ENCODE assay signal across 21 cellular contexts in genomic region chr3:193314161-193314560, GRCh38.
DNase-seq lines count a peak whose midpoint lies in the region; ATAC-seq, FAIRE-seq and TF ChIP-seq lines count a peak whose summit lies in the region.
"Had no signal": no experiment of that assay in that cellular context is flagged by ENCODE, and none has a peak within 500 bp of the region (broad histone marks: within the 10 kb centered on the region; RNA-seq: fewer than 3 reads in every experiment).

No MANE protein-coding gene starts in this region.

- POLR2A ChIA-PET in GM12878 (lab: Charles Lee): no interaction called here

- H4K20me1 ChIP-seq in GM12878 (ENCODE audit: control insufficient read depth, insufficient read depth) (no peaks in the 10 kb centered on the region), neural progenitor cell (ENCODE audit: low read depth) (no peaks in the 10 kb centered on the region)

- no peak overlapping the region for H3K4me3 ChIP-seq in LNCaP clone FGC (ENCODE audit: low read depth, low read length)
- H3K4me3 ChIP-seq in GM12878: no peak overlapping the region
- no peak overlapping the region for H3K4me3 ChIP-seq in neural progenitor cell
- H3K4me3 ChIP-seq: breast epithelium, lower lobe of right lung, psoas muscle had no signal

- FAIRE-seq in GM12878 (lab: Jason Lieb, UNC): no peak

- no peak for TF ChIP-seq RAD21 in GM12878 (IDR thresholded peaks at IDR 0.05; ENCODE audit: insufficient read depth, low read depth, low read length)

- H3K9ac ChIP-seq in GM12878 (ENCODE audit: control insufficient read depth, insufficient read depth, low read length) (no peak overlapping the region), neural progenitor cell (no peak overlapping the region)

- peak; percentile 53 for ATAC-seq in GM12878
- ATAC-seq: lower lobe of right lung, psoas muscle had no signal

- TF ChIP-seq POLR2A in GM12878 (IDR thresholded peaks at IDR 0.05; ENCODE audit: low read depth, low read length): no peak

- TF ChIP-seq CTCF in LNCaP clone FGC (IDR thresholded peaks at IDR 0.05; ENCODE audit: control insufficient read depth, extremely low read depth, insufficient read depth) (0 out of 2 replicates have a peak, but pooled peaks have one; percentile 9), GM12878 (IDR thresholded peaks at IDR 0.05 in 2 of 3, conservative IDR thresholded peaks at IDR 0.05 in 1 of 3; ENCODE audit: control insufficient read depth in 2 of 3, extremely low read depth in 1 of 3, insufficient read depth in 1 of 3, low read depth in 3 of 3, low read length in 3 of 3) (peak in 2 of 3 experiments; percentile 12 to 29; a peak in 1 of 6 replicates), neural progenitor cell (IDR thresholded peaks at IDR 0.05) (peak; percentile 38), mesothelial cell of epicardium (IDR thresholded peaks at IDR 0.05; ENCODE audit: unreplicated experiment) (no peak)

- H3K36me3 Mint-ChIP-seq in neural progenitor cell: no peaks in the 10 kb centered on the region
- H3K36me3 Mint-ChIP-seq in mesothelial cell of epicardium: no peaks in the 10 kb centered on the region
- H3K36me3 Mint-ChIP-seq: activated naive CD8-positive, alpha-beta T cell treated with anti-CD3 and anti-CD28 coated beads, Interleukin-2, amount 10 ng/mL, durations not matched to agents 7 days and 5 days; immature natural killer cell had no signal

- H3K4me3 Mint-ChIP-seq in neural progenitor cell: no peak overlapping the region
- no peak overlapping the region for H3K4me3 Mint-ChIP-seq in mesothelial cell of epicardium
- H3K4me3 Mint-ChIP-seq: activated naive CD8-positive, alpha-beta T cell treated with anti-CD3 and anti-CD28 coated beads, Interleukin-2, amount 10 ng/mL, durations not matched to agents 7 days and 5 days; activated T-cell treated with anti-CD3 and anti-CD28 coated beads, Interleukin-2, amount 50 U/mL, for 24 hours; immature natural killer cell had no signal

- H3K27ac ChIP-seq in GM12878 (ENCODE audit: control insufficient read depth, insufficient read depth) (no peak overlapping the region), neural progenitor cell (no peak overlapping the region)
- H3K27ac ChIP-seq: breast epithelium, lower lobe of right lung, psoas muscle had no signal

- no TSS peak for BruUV-seq in GM12878 (replicated peaks; lab: Mats Ljungman, UMichigan)

- no peaks in the 10 kb centered on the region for H3K9me3 ChIP-seq in GM12878 (replicated peaks; ENCODE audit: control insufficient read depth, insufficient read depth, low read length)
- no peaks in the 10 kb centered on the region for H3K9me3 ChIP-seq in neural progenitor cell (ENCODE audit: low read depth)
- H3K9me3 ChIP-seq: breast epithelium, Caco-2, lower lobe of right lung, psoas muscle had no signal

- H3K27me3 ChIP-seq in GM12878 (replicated peaks in 1 of 2; ENCODE audit: control insufficient read depth in 2 of 2, insufficient read depth in 2 of 2, low read length in 1 of 2) (peaks cover 0 to 2% of the 10 kb centered on the region in 2 experiments; a peak in 1 of 4 replicates), neural progenitor cell (no peaks in the 10 kb centered on the region)
- H3K27me3 ChIP-seq: breast epithelium had no signal

- TF ChIP-seq EP300 in GM12878 (IDR thresholded peaks at IDR 0.05; ENCODE audit: borderline replicate concordance in 1 of 2, control insufficient read depth in 1 of 2, low read depth in 2 of 2, low read length in 2 of 2): no peak

- DNase-seq in ELR (ENCODE audit: low read depth): peak; percentile 22
- no peak for DNase-seq in LNCaP clone FGC (ENCODE audit: low read depth)
- no peak for DNase-seq in GM12878 (ENCODE audit: low read depth, low spot score)
- no peak for DNase-seq in neural progenitor cell (ENCODE audit: low spot score)
- no peak for DNase-seq in mesothelial cell of epicardium (ENCODE audit: low spot score in 2 of 2, unreplicated experiment in 2 of 2)
- no peak for DNase-seq in NCI-H1092 treated with DMSO at 0.1 percent for 48 hours (lab: John Stamatoyannopoulos, UW)
- DNase-seq in DMS153 (lab: John Stamatoyannopoulos, UW): no peak
- no peak for DNase-seq in GOT3 (lab: John Stamatoyannopoulos, UW)
- DNase-seq: activated CD4-positive, alpha-beta T cell treated with anti-CD3 and anti-CD28 coated beads, Interleukin-2, amount 50 U/mL, for 4 hours; activated naive CD8-positive, alpha-beta T cell treated with anti-CD3 and anti-CD28 coated beads, Interleukin-2, amount 10 ng/mL, durations not matched to agents 7 days and 5 days; activated T-cell treated with anti-CD3 and anti-CD28 coated beads, Interleukin-2, amount 50 U/mL, for 24 hours; Caco-2; erythroblast; HCEC 1CT; immature natural killer cell; lower lobe of right lung; NCI-H2081; NCI-H526 treated with DMSO at 0.1 percent for 48 hours; psoas muscle; RPMI8226 had no signal

- H2AFZ ChIP-seq in GM12878 (ENCODE audit: control insufficient read depth, low read depth, low read length) (no peak overlapping the region), neural progenitor cell (replicated peaks) (no peak overlapping the region)

- H3K79me2 ChIP-seq in GM12878 (ENCODE audit: control insufficient read depth, insufficient read depth, low read length) (no peaks in the 10 kb centered on the region), neural progenitor cell (ENCODE audit: low read depth) (no peaks in the 10 kb centered on the region)

- H3K4me1 Mint-ChIP-seq in neural progenitor cell (peaks cover 9% of the 10 kb centered on the region), mesothelial cell of epicardium (peaks cover 9% of the 10 kb centered on the region)
- H3K4me1 Mint-ChIP-seq: activated naive CD8-positive, alpha-beta T cell treated with anti-CD3 and anti-CD28 coated beads, Interleukin-2, amount 10 ng/mL, durations not matched to agents 7 days and 5 days; immature natural killer cell had no signal

- CTCF ChIA-PET in GM12878 (lab: Yijun Ruan, JAX): no interaction called here

- RAD21 ChIA-PET in GM12878 (lab: Charles Lee; ENCODE audit: unreplicated experiment): no interaction called here

- H3K4me2 ChIP-seq in GM12878 (ENCODE audit: control insufficient read depth, insufficient read depth) (no peak overlapping the region), neural progenitor cell (no peak overlapping the region)

- H3K27ac Mint-ChIP-seq in neural progenitor cell (no peak overlapping the region), mesothelial cell of epicardium (no peak overlapping the region)
- H3K27ac Mint-ChIP-seq: activated naive CD8-positive, alpha-beta T cell treated with anti-CD3 and anti-CD28 coated beads, Interleukin-2, amount 10 ng/mL, durations not matched to agents 7 days and 5 days; activated T-cell treated with anti-CD3 and anti-CD28 coated beads, Interleukin-2, amount 50 U/mL, for 24 hours; immature natural killer cell had no signal

- H3K27me3 Mint-ChIP-seq in neural progenitor cell (ENCODE audit: insufficient read depth, low read depth) (no peaks in the 10 kb centered on the region), mesothelial cell of epicardium (ENCODE audit: low read depth) (peaks cover 12% of the 10 kb centered on the region)

- SMC1A ChIA-PET in GM12878 (lab: Charles Lee; ENCODE audit: uncharacterized antibody, unreplicated experiment): interaction anchor here (0.9 kb wide), 1 partner anchor 13 kb away, joined by 3 read pairs; no protein-coding TSS in a partner anchor

- 29% methylated on average over 3 of the region's 3 CpGs for WGBS in GM12878 (ENCODE audit: insufficient coverage, insufficient replicate concordance, low lambda C conversion rate, missing lambda C conversion rate)

- H3F3A ChIP-seq in neural progenitor cell (ENCODE audit: low read depth): peaks cover 7% of the 10 kb centered on the region

- in situ Hi-C loops in GM12878 (cut with MboI): no loop called here

- no peaks in the 10 kb centered on the region for H3K36me3 ChIP-seq in GM12878 (ENCODE audit: control insufficient read depth in 2 of 2, insufficient read depth in 2 of 2, low read length in 1 of 2)
- no peaks in the 10 kb centered on the region for H3K36me3 ChIP-seq in neural progenitor cell
- H3K36me3 ChIP-seq: breast epithelium, lower lobe of right lung had no signal

- intact Hi-C loops in GM12878 (cut with micrococcal nuclease; ENCODE audit: unreplicated experiment): no loop called here

- no peaks in the 10 kb centered on the region for H3K9me3 Mint-ChIP-seq in neural progenitor cell
- no peaks in the 10 kb centered on the region for H3K9me3 Mint-ChIP-seq in mesothelial cell of epicardium
- H3K9me3 Mint-ChIP-seq: activated naive CD8-positive, alpha-beta T cell treated with anti-CD3 and anti-CD28 coated beads, Interleukin-2, amount 10 ng/mL, durations not matched to agents 7 days and 5 days; activated T-cell treated with anti-CD3 and anti-CD28 coated beads, Interleukin-2, amount 50 U/mL, for 24 hours had no signal

- H3K4me1 ChIP-seq in GM12878 (ENCODE audit: control insufficient read depth, insufficient read depth, low read length) (no peaks in the 10 kb centered on the region), neural progenitor cell (peaks cover 24% of the 10 kb centered on the region)
- H3K4me1 ChIP-seq: breast epithelium, Caco-2, lower lobe of right lung had no signal

TF ChIP-seq in GM12878, 131 proteins besides CTCF, POLR2A, EP300 and RAD21:
- TF ChIP-seq MYC (IDR thresholded peaks at IDR 0.05; ENCODE audit: insufficient read depth, insufficient read length, insufficient replicate concordance, low read length, severe bottlenecking): no peak
- TF ChIP-seq SMAD1 (IDR thresholded peaks at IDR 0.05; ENCODE audit: low read depth, partially characterized antibody): no peak
- TF ChIP-seq SKIL (IDR thresholded peaks at IDR 0.05; ENCODE audit: low read depth, poor library complexity, severe bottlenecking): no peak
